ENCODE assay signal across 3 cellular contexts in genomic region chr18:2222270-2223185, GRCh38.
A peak's percentile ranks its signal among the peaks of the same experiment; 100 is the strongest.
TF ChIP-seq lines count a peak whose summit lies in the region.

No MANE protein-coding gene starts in this region.

TF ChIP-seq in HCT116, 20 proteins besides CTCF, POLR2A, EP300 and RAD21:
- TF ChIP-seq ELF1 (IDR thresholded peaks at IDR 0.05; ENCODE audit: borderline replicate concordance, low read depth) (peak; percentile 28; the same call in 1 of the 2 replicates), FOSL1 (IDR thresholded peaks at IDR 0.05; ENCODE audit: low read depth) (peak; percentile 23; the same call in 1 of the 2 replicates), CBX3 (IDR thresholded peaks at IDR 0.05; ENCODE audit: low read depth) (peak; percentile 36; the same call in 1 of the 2 replicates), SP1 (IDR thresholded peaks at IDR 0.05; ENCODE audit: low read depth) (no peak)

TF ChIP-seq in endothelial cell of umbilical vein, 7 proteins besides CTCF, POLR2A, EP300 and RAD21:
- TF ChIP-seq JUN (IDR thresholded peaks at IDR 0.05; ENCODE audit: borderline replicate concordance, insufficient read depth, insufficient read length, low read depth): no peak
- no peak for TF ChIP-seq FOS (IDR thresholded peaks at IDR 0.05; ENCODE audit: borderline replicate concordance, insufficient read depth, low read length)
- no peak for TF ChIP-seq MYC (IDR thresholded peaks at IDR 0.05; ENCODE audit: low read depth, low read length)
- TF ChIP-seq EZH2 (IDR thresholded peaks at IDR 0.05; ENCODE audit: borderline replicate concordance, low read depth, low read length, severe bottlenecking): no peak
- no peak for TF ChIP-seq GATA2 (IDR thresholded peaks at IDR 0.05; ENCODE audit: insufficient read depth, insufficient read length, low read depth, low read length)
- no peak for TF ChIP-seq POLR2AphosphoS5 (IDR thresholded peaks at IDR 0.05; ENCODE audit: insufficient read depth, low read depth, low read length)
- TF ChIP-seq MAX (IDR thresholded peaks at IDR 0.05; ENCODE audit: insufficient read depth, insufficient read length): no peak

TF ChIP-seq in GM23338, 12 proteins besides CTCF, POLR2A, EP300 and RAD21:
- no peak for TF ChIP-seq CREB1 (CRISPR knock-in tag; IDR thresholded peaks at IDR 0.05; ENCODE audit: low read depth)
- TF ChIP-seq ETS1 (IDR thresholded peaks at IDR 0.05): no peak
- TF ChIP-seq REST (IDR thresholded peaks at IDR 0.05; ENCODE audit: unreplicated experiment): no peak
- TF ChIP-seq ZNF462 (CRISPR knock-in tag; IDR thresholded peaks at IDR 0.05): no peak
- no peak for TF ChIP-seq EZH2 (IDR thresholded peaks at IDR 0.05; ENCODE audit: low read depth, unreplicated experiment)
- TF ChIP-seq EZH2phosphoT487 (IDR thresholded peaks at IDR 0.05; ENCODE audit: unreplicated experiment): no peak
- no peak for TF ChIP-seq POLR2AphosphoS5 (IDR thresholded peaks at IDR 0.05; ENCODE audit: low read depth)
- TF ChIP-seq NANOG (IDR thresholded peaks at IDR 0.05; ENCODE audit: borderline replicate concordance): no peak
- TF ChIP-seq JUNB (IDR thresholded peaks at IDR 0.05; ENCODE audit: unreplicated experiment): no peak
- TF ChIP-seq STAT1 (IDR thresholded peaks at IDR 0.05; ENCODE audit: unreplicated experiment): no peak
- no peak for TF ChIP-seq ZNF114 (CRISPR knock-in tag; IDR thresholded peaks at IDR 0.05)
- no peak for TF ChIP-seq ZNF331 (CRISPR knock-in tag; IDR thresholded peaks at IDR 0.05; ENCODE audit: low read depth)
